ENCODE assay signal across 10 cellular contexts in the genomic region with DNA sequence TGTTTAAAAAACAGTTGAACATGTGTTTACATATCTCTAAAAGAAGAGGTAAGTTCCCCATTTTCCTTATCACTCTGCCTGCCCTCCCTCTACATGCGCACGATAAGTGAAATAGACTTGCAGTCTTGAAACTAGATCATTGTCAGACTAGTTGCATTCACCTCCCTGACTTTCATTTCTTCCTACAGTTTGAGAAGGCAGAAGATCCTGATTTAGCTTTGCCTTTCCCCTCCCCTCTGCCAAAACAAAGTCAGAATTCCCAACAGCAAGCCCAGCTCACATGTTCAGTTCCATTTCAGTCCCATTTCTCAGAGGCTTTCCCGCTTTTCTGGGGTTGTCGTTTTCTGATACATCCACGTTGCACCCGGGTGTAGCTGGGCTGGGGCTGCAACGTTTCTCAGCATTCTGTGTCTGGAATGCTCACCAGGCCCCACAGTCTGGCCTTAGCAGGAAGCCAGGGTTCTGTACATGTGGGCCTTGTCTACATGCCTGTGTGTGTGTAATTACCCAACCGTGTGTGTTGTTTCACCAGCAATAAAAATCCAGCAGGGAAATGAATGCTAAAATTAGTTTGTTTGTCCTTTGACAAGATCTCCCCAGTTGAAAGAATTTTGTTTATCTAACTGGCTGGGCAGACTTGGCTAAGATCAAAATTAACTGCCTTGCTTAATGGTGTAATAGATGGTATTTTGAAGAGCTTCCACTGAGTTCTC.
A peak's percentile ranks its signal among the peaks of the same experiment; 100 is the strongest.
DNase-seq lines count a peak whose midpoint lies in the region; ATAC-seq and TF ChIP-seq lines count a peak whose summit lies in the region.
"Had no signal": no experiment of that assay in that cellular context is flagged by ENCODE, and none has a peak within 500 bp of the region (broad histone marks: within the 10 kb centered on the region; RNA-seq: fewer than 3 reads in every experiment).

No MANE protein-coding gene starts in this region.

- intact Hi-C loops in right lobe of liver (cut with DNase I) (no loop called here), transverse colon (cut with DNase I; ENCODE audit: low total_unique reads) (loop anchor here (5.0 kb wide), 1 partner anchor 49 kb away; no protein-coding TSS in a partner anchor)

- ATAC-seq in right lobe of liver = peak; percentile 68 to 80 (median 76)

- H3K4me1 ChIP-seq in right lobe of liver (peaks cover 0 to 40% (median 20%) of the 10 kb centered on the region in 4 donors), transverse colon (peaks cover 8 to 32% (median 20%) of the 10 kb centered on the region in 4 donors)

- no peaks in the 10 kb centered on the region for H3K9me3 Mint-ChIP-seq in chondrocyte (ENCODE audit: low read depth)
- H3K9me3 Mint-ChIP-seq: central memory CD8-positive, alpha-beta T cell had no signal

- peak; percentile 74 for TF ChIP-seq POLR2A in right lobe of liver (IDR thresholded peaks at IDR 0.05)
- TF ChIP-seq POLR2A in transverse colon (IDR thresholded peaks at IDR 0.05) = no peak

- peak overlapping the region; percentile 99 for H3K27ac Mint-ChIP-seq in chondrocyte (ENCODE audit: unreplicated experiment)

- no peak overlapping the region for H3K4me3 ChIP-seq in right lobe of liver
- no peak overlapping the region for H3K4me3 ChIP-seq in transverse colon

- in situ Hi-C loops in transverse colon (cut with MboI; ENCODE audit: low pct_ligation_motif_present in 1 of 4, low pct_unique_long_range_greater_than_20kb in 1 of 4, low sequenced_read_pairs in 3 of 4) = no loop called here

- H3K9me3 ChIP-seq in right lobe of liver = no peaks in the 10 kb centered on the region
- no peaks in the 10 kb centered on the region for H3K9me3 ChIP-seq in transverse colon

- peaks cover 78% of the 10 kb centered on the region for H3K4me1 Mint-ChIP-seq in chondrocyte (ENCODE audit: low read depth)
- H3K4me1 Mint-ChIP-seq: central memory CD8-positive, alpha-beta T cell had no signal

- no peaks in the 10 kb centered on the region for H3K27me3 Mint-ChIP-seq in chondrocyte (ENCODE audit: low read depth)

- peaks cover 8% of the 10 kb centered on the region for H3K36me3 Mint-ChIP-seq in chondrocyte (ENCODE audit: low read depth)

- H3K36me3 ChIP-seq in right lobe of liver (no peaks in the 10 kb centered on the region), transverse colon (no peaks in the 10 kb centered on the region)

- WGBS in right lobe of liver (ENCODE audit: insufficient coverage, low coverage, low lambda C conversion rate, missing lambda C conversion rate) = 31% methylated on average over 7 of the region's 8 CpGs
- 39 to 58% methylated on average over 6 to 8 of the region's 8 CpGs for WGBS in transverse colon (ENCODE audit: low coverage in 1 of 2), 2 donors

- no peak for TF ChIP-seq EP300 in transverse colon (IDR thresholded peaks at IDR 0.05; ENCODE audit: low read depth)

- no peak for TF ChIP-seq CTCF in chondrocyte (IDR thresholded peaks at IDR 0.05)
- TF ChIP-seq CTCF in right lobe of liver (IDR thresholded peaks at IDR 0.05) = no peak
- TF ChIP-seq CTCF in transverse colon (IDR thresholded peaks at IDR 0.05) = no peak

- H3K27ac ChIP-seq in right lobe of liver (peak overlapping the region; percentile 44 to 80 (median 79)), transverse colon (peak overlapping the region; percentile 17 to 69 (median 60))

- H3K27me3 ChIP-seq in right lobe of liver = no peaks in the 10 kb centered on the region
- no peaks in the 10 kb centered on the region for H3K27me3 ChIP-seq in transverse colon

- peak; percentile 59 for DNase-seq in M059J (ENCODE audit: low read depth)
- DNase-seq in chondrocyte (ENCODE audit: low spot score) = no peak
- DNase-seq in right lobe of liver = peak in 1 of 3 donors; percentile 49
- DNase-seq in transverse colon = peak; percentile 17
- no peak for DNase-seq in activated effector memory CD4-positive, alpha-beta T cell treated with anti-CD3 and anti-CD28 coated beads, Interleukin-2, amount 50 U/mL, for 16 hours
- no peak for DNase-seq in NCI-H524 treated with DMSO at 0.1 percent for 48 hours (lab: John Stamatoyannopoulos, UW)
- no peak for DNase-seq in NCI-H345 treated with DMSO at 0.1 percent for 48 hours (lab: John Stamatoyannopoulos, UW; ENCODE audit: unreplicated experiment)
- DNase-seq: GDM1; stimulated activated CD4-positive, alpha-beta T cell treated with anti-CD3 and anti-CD28 coated beads, Interleukin-12 subunit alpha, Interleukin-12 subunit beta, amount 100 ng/mL, for 4 hours had no signal

- peak overlapping the region; percentile 49 for H3K4me3 Mint-ChIP-seq in chondrocyte (ENCODE audit: unreplicated experiment)
- H3K4me3 Mint-ChIP-seq: central memory CD8-positive, alpha-beta T cell had no signal

Comparison
In these comparisons a context has a peak if more than half of its experiments do, and no peak if none do; other contexts are left out.
1. DNase-seq: peak in M059J (single experiment) and transverse colon (single experiment); none in chondrocyte (single experiment), activated effector memory CD4-positive, alpha-beta T cell treated with anti-CD3 and anti-CD28 coated beads, Interleukin-2, amount 50 U/mL, for 16 hours (single experiment), NCI-H524 treated with DMSO at 0.1 percent for 48 hours (single experiment) and NCI-H345 treated with DMSO at 0.1 percent for 48 hours (single experiment).